In the genomic region with DNA sequence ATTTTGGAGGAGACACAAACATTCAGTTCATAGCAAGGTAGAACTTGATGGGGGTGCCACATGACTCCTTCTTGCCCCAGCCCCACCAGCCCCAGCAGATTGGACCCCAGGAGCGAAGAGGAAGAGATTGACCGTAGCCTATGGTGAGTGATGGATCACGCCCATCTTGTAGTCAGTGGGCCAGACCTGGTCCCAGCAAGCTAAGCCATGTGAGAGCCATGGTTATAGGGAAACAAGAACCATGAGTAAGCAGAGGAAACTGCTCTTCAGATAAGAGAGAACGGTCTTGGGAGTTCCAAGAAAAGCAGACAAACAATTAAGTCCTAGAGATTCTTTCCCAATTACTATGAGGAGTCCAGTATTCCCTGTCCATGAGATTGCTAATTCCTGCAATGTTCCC, we compare ENCODE assay signal across 1 cellular context.
A peak's percentile ranks its signal among the peaks of the same experiment; 100 is the strongest.
TF ChIP-seq lines count a peak whose summit lies in the region.

No MANE protein-coding gene starts in this region.

TF ChIP-seq in K562, 482 proteins besides CTCF, POLR2A, EP300 and RAD21 (continued from another document and continues in another):
- TF ChIP-seq, protein P1, sequence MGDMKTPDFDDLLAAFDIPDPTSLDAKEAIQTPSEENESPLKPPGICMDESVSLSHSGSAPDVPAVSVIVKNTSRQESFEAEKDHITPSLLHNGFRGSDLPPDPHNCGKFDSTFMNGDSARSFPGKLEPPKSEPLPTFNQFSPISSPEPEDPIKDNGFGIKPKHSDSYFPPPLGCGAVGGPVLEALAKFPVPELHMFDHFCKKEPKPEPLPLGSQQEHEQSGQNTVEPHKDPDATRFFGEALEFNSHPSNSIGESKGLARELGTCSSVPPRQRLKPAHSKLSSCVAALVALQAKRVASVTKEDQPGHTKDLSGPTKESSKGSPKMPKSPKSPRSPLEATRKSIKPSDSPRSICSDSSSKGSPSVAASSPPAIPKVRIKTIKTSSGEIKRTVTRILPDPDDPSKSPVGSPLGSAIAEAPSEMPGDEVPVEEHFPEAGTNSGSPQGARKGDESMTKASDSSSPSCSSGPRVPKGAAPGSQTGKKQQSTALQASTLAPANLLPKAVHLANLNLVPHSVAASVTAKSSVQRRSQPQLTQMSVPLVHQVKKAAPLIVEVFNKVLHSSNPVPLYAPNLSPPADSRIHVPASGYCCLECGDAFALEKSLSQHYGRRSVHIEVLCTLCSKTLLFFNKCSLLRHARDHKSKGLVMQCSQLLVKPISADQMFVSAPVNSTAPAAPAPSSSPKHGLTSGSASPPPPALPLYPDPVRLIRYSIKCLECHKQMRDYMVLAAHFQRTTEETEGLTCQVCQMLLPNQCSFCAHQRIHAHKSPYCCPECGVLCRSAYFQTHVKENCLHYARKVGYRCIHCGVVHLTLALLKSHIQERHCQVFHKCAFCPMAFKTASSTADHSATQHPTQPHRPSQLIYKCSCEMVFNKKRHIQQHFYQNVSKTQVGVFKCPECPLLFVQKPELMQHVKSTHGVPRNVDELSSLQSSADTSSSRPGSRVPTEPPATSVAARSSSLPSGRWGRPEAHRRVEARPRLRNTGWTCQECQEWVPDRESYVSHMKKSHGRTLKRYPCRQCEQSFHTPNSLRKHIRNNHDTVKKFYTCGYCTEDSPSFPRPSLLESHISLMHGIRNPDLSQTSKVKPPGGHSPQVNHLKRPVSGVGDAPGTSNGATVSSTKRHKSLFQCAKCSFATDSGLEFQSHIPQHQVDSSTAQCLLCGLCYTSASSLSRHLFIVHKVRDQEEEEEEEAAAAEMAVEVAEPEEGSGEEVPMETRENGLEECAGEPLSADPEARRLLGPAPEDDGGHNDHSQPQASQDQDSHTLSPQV (IDR thresholded peaks at IDR 0.05): peak; percentile 89
- no peak for TF ChIP-seq TCF7L2 (IDR thresholded peaks at IDR 0.05; ENCODE audit: low read depth, low read length)
- TF ChIP-seq NFXL1 (CRISPR knock-in tag; IDR thresholded peaks at IDR 0.05): no peak
- no peak for TF ChIP-seq MTA1 (IDR thresholded peaks at IDR 0.05; ENCODE audit: borderline replicate concordance)
- TF ChIP-seq PBX2 (CRISPR knock-in tag; IDR thresholded peaks at IDR 0.05; ENCODE audit: low read depth): no peak
- 0 out of 2 replicates have a peak, but pooled peaks have one; percentile 26 for TF ChIP-seq PBX2 (tag; conservative IDR thresholded peaks at IDR 0.05; ENCODE audit: low read depth)
- peak; percentile 77; the same call in 1 of the 2 replicates for TF ChIP-seq ZNF197 (CRISPR knock-in tag; IDR thresholded peaks at IDR 0.05; ENCODE audit: low read depth)
- no peak for TF ChIP-seq HLTF (IDR thresholded peaks at IDR 0.05)
- no peak for TF ChIP-seq ZFP1 (CRISPR knock-in tag; IDR thresholded peaks at IDR 0.05)
- TF ChIP-seq, protein P2, sequence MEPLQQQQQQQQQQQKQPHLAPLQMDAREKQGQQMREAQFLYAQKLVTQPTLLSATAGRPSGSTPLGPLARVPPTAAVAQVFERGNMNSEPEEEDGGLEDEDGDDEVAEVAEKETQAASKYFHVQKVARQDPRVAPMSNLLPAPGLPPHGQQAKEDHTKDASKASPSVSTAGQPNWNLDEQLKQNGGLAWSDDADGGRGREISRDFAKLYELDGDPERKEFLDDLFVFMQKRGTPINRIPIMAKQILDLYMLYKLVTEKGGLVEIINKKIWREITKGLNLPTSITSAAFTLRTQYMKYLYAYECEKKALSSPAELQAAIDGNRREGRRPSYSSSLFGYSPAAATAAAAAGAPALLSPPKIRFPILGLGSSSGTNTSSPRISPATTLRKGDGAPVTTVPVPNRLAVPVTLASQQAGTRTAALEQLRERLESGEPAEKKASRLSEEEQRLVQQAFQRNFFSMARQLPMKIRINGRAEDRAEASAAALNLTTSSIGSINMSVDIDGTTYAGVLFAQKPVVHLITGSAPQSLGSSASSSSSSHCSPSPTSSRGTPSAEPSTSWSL (CRISPR knock-in tag; IDR thresholded peaks at IDR 0.05; ENCODE audit: borderline replicate concordance): no peak
- TF ChIP-seq OTX1 (CRISPR knock-in tag; IDR thresholded peaks at IDR 0.05): no peak
- peak; percentile 46; the same call in 1 of the 2 replicates for TF ChIP-seq ZNF583 (CRISPR knock-in tag; IDR thresholded peaks at IDR 0.05)
- peak; percentile 74 for TF ChIP-seq CXXC5 (CRISPR knock-in tag; IDR thresholded peaks at IDR 0.05)
- no peak for TF ChIP-seq BRD9 (IDR thresholded peaks at IDR 0.05; ENCODE audit: low read depth, partially characterized antibody)
- no peak for TF ChIP-seq TAF1 (IDR thresholded peaks at IDR 0.05; ENCODE audit: control insufficient read depth, extremely low read depth, insufficient read depth, low read length, severe bottlenecking)
- peak; percentile 68; the same call in 1 of the 2 replicates for TF ChIP-seq ZNF395 (CRISPR knock-in tag; IDR thresholded peaks at IDR 0.05)
- no peak for TF ChIP-seq ZBTB7A (IDR thresholded peaks at IDR 0.05; ENCODE audit: borderline replicate concordance, control insufficient read depth, low read depth, low read length)
- no peak for TF ChIP-seq ZNF444 (CRISPR knock-in tag; IDR thresholded peaks at IDR 0.05)
- peak in 1 of 2 experiments; percentile 59; a peak in 1 of 4 replicates for TF ChIP-seq RCOR1 (IDR thresholded peaks at IDR 0.05; ENCODE audit: borderline replicate concordance in 1 of 2, low read depth in 2 of 2, low read length in 2 of 2)
- no peak for TF ChIP-seq KLF1 (tag; IDR thresholded peaks at IDR 0.05)
- no peak for TF ChIP-seq ZSCAN29 (IDR thresholded peaks at IDR 0.05)
- TF ChIP-seq PTTG1 (tag; IDR thresholded peaks at IDR 0.05; ENCODE audit: low read depth): no peak
- peak; percentile 51; the same call in 1 of the 2 replicates for TF ChIP-seq FOXM1 (IDR thresholded peaks at IDR 0.05; ENCODE audit: low read depth)
- TF ChIP-seq FOXM1 (CRISPR knock-in tag; IDR thresholded peaks at IDR 0.05; ENCODE audit: low read depth): no peak
- no peak for TF ChIP-seq ZNF766 (CRISPR knock-in tag; conservative IDR thresholded peaks at IDR 0.05)
- TF ChIP-seq ZNF668 (CRISPR knock-in tag; IDR thresholded peaks at IDR 0.05): no peak
- TF ChIP-seq RBM34 (IDR thresholded peaks at IDR 0.05; ENCODE audit: borderline replicate concordance, insufficient read depth, low read length): no peak
- TF ChIP-seq GABPB1 (CRISPR knock-in tag; IDR thresholded peaks at IDR 0.05): no peak
- TF ChIP-seq CBFA2T2 (conservative IDR thresholded peaks at IDR 0.05): 0 out of 2 replicates have a peak, but pooled peaks have one; percentile 3
- peak; percentile 77 for TF ChIP-seq STAT5A (IDR thresholded peaks at IDR 0.05; ENCODE audit: borderline replicate concordance, low read length)
- TF ChIP-seq ZNF311 (CRISPR knock-in tag; IDR thresholded peaks at IDR 0.05): no peak
- TF ChIP-seq ZNF277 (CRISPR knock-in tag; IDR thresholded peaks at IDR 0.05; ENCODE audit: borderline replicate concordance): no peak
- TF ChIP-seq SMARCB1 (IDR thresholded peaks at IDR 0.05; ENCODE audit: insufficient read length, low read depth): no peak
- TF ChIP-seq STAT6 (CRISPR knock-in tag; IDR thresholded peaks at IDR 0.05): no peak
- no peak for TF ChIP-seq ZNF551 (CRISPR knock-in tag; IDR thresholded peaks at IDR 0.05)
- no peak for TF ChIP-seq SMC3 (conservative IDR thresholded peaks at IDR 0.05; ENCODE audit: insufficient read depth, low read depth, low read length)
- TF ChIP-seq FOXJ2 (tag; IDR thresholded peaks at IDR 0.05): peak; percentile 51; the same call in 1 of the 2 replicates
- no peak for TF ChIP-seq HMG20B (CRISPR knock-in tag; IDR thresholded peaks at IDR 0.05)
- TF ChIP-seq CREB1 (IDR thresholded peaks at IDR 0.05): no peak
- no peak for TF ChIP-seq CREB1 (CRISPR knock-in tag; IDR thresholded peaks at IDR 0.05)
- peak; percentile 46; the same call in 1 of the 2 replicates for TF ChIP-seq MAFG (tag; conservative IDR thresholded peaks at IDR 0.05)
- TF ChIP-seq ETV1 (tag; conservative IDR thresholded peaks at IDR 0.05; ENCODE audit: low read depth): peak; percentile 66
- TF ChIP-seq ATF3 (IDR thresholded peaks at IDR 0.05): peak; percentile 19; the same call in 1 of the 2 replicates
- TF ChIP-seq ATF3 (CRISPR knock-in tag; conservative IDR thresholded peaks at IDR 0.05): no peak
- TF ChIP-seq NFATC3 (IDR thresholded peaks at IDR 0.05): no peak
- TF ChIP-seq FOXP1 (CRISPR knock-in tag; IDR thresholded peaks at IDR 0.05): no peak
- no peak for TF ChIP-seq SRSF9 (IDR thresholded peaks at IDR 0.05; ENCODE audit: borderline replicate concordance, low read depth, low read length)
- no peak for TF ChIP-seq ZNF644 (tag; IDR thresholded peaks at IDR 0.05; ENCODE audit: low read depth)
- peak; percentile 66; the same call in 1 of the 2 replicates for TF ChIP-seq SMARCE1 (IDR thresholded peaks at IDR 0.05)
